8 cellular contexts compared by ENCODE assay signal in the genomic region with DNA sequence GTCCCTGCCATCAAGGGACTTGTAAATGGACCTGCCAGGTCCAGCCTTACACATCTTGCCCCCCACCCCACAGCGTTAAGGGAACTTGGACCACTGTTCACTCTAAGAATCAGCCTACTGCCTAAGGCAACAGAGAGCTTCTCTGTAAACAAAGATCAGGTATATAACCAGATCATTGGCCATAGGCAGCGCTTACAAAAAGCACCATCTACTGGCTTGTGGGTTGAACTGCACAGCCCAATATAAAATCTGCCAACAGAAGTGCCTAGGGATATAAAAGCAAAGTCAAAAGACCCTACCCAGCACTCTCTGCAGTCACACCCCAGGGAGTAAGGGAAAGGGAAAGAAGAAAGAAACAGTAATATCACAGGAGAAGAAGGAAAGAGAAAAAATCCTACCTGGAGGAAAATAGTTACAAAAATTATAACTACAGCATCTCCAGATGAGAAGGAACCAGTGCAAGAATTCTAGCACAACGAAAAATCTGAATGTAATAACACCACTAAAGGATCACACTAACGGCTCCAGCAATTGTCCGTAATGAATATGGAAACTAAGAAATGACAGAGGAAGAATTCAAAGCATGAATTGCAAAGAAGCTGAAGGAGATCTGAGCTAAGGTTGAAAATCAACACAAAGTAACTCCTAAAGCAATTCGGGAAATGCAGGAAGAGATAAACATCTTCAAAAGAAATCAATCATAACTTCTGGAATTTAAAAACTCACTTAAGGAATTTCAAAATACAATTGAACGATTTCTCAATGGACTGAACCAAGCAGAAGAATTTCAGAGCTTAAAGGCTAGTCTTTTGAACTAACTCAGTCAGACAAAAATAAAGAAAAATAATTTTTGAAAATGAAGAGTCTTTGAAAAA.
DNase-seq lines count a peak whose midpoint lies in the region; ATAC-seq, FAIRE-seq and TF ChIP-seq lines count a peak whose summit lies in the region.

No MANE protein-coding gene starts in this region.

- peak; percentile 79 for FAIRE-seq in islet of Langerhans (lab: Jason Lieb, UNC)

- no peaks in the 10 kb centered on the region for H3K36me3 ChIP-seq in brain microvascular endothelial cell (replicated peaks)

- in situ Hi-C loops in brain microvascular endothelial cell (cut with HindIII; ENCODE audit: low pct_ligation_motif_present, low sequenced_read_pairs) = no loop called here

- no peaks in the 10 kb centered on the region for H3K27me3 ChIP-seq in brain microvascular endothelial cell (replicated peaks)

- peak; percentile 90 for TF ChIP-seq CTCF in brain microvascular endothelial cell (IDR thresholded peaks at IDR 0.05; ENCODE audit: low read depth, low read length, missing control alignments)

- H3K4me3 ChIP-seq in brain microvascular endothelial cell (ENCODE audit: low read depth, low read length) = no peak overlapping the region

- H3K27ac ChIP-seq in brain microvascular endothelial cell = no peak overlapping the region

- ATAC-seq in GM19455 (IDR thresholded peaks at IDR 0.05; ENCODE audit: unreplicated experiment) = peak; percentile 72

- DNase-seq in COR-L47 (lab: John Stamatoyannopoulos, UW) = peak; percentile 32
- peak; percentile 61 for DNase-seq in LoVo (ENCODE audit: low spot score)
- peak; percentile 34 for DNase-seq in SK-N-DZ (ENCODE audit: low spot score)
- DNase-seq in brain microvascular endothelial cell = peak; percentile 63
- peak in 2 of 3 experiments; percentile 0 to 8 for DNase-seq in stimulated activated CD4-positive, alpha-beta T cell treated with anti-CD3 and anti-CD28 coated beads, TNF-alpha, amount 100 ng/mL, for 4 hours (ENCODE audit: low read depth in 3 of 3)
- DNase-seq in MV-4-11 (lab: John Stamatoyannopoulos, UW) = no peak
